Comparison of ENCODE assay signal across 1 cellular context in genomic region chr14:60965402-60965801, GRCh38.
TF ChIP-seq lines count a peak whose summit lies in the region.

No MANE protein-coding gene starts in this region.

TF ChIP-seq in SK-N-SH, 30 proteins besides CTCF, POLR2A, EP300 and RAD21 (continued from another document):
- TF ChIP-seq, protein P1, sequence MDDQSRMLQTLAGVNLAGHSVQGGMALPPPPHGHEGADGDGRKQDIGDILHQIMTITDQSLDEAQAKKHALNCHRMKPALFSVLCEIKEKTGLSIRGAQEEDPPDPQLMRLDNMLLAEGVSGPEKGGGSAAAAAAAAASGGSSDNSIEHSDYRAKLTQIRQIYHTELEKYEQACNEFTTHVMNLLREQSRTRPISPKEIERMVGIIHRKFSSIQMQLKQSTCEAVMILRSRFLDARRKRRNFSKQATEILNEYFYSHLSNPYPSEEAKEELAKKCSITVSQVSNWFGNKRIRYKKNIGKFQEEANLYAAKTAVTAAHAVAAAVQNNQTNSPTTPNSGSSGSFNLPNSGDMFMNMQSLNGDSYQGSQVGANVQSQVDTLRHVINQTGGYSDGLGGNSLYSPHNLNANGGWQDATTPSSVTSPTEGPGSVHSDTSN (IDR thresholded peaks at IDR 0.05), result no peak
- TF ChIP-seq, protein P2, sequence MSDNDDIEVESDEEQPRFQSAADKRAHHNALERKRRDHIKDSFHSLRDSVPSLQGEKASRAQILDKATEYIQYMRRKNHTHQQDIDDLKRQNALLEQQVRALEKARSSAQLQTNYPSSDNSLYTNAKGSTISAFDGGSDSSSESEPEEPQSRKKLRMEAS (IDR thresholded peaks at IDR 0.05; ENCODE audit: low read depth), result no peak
- no peak for TF ChIP-seq MEF2A (IDR thresholded peaks at IDR 0.05; ENCODE audit: borderline replicate concordance, low read depth)
- TF ChIP-seq RCOR1 (IDR thresholded peaks at IDR 0.05; ENCODE audit: low read length), result no peak
- TF ChIP-seq POLR2AphosphoS5 (IDR thresholded peaks at IDR 0.05; ENCODE audit: low read depth, low read length), result no peak
- TF ChIP-seq, protein P3, sequence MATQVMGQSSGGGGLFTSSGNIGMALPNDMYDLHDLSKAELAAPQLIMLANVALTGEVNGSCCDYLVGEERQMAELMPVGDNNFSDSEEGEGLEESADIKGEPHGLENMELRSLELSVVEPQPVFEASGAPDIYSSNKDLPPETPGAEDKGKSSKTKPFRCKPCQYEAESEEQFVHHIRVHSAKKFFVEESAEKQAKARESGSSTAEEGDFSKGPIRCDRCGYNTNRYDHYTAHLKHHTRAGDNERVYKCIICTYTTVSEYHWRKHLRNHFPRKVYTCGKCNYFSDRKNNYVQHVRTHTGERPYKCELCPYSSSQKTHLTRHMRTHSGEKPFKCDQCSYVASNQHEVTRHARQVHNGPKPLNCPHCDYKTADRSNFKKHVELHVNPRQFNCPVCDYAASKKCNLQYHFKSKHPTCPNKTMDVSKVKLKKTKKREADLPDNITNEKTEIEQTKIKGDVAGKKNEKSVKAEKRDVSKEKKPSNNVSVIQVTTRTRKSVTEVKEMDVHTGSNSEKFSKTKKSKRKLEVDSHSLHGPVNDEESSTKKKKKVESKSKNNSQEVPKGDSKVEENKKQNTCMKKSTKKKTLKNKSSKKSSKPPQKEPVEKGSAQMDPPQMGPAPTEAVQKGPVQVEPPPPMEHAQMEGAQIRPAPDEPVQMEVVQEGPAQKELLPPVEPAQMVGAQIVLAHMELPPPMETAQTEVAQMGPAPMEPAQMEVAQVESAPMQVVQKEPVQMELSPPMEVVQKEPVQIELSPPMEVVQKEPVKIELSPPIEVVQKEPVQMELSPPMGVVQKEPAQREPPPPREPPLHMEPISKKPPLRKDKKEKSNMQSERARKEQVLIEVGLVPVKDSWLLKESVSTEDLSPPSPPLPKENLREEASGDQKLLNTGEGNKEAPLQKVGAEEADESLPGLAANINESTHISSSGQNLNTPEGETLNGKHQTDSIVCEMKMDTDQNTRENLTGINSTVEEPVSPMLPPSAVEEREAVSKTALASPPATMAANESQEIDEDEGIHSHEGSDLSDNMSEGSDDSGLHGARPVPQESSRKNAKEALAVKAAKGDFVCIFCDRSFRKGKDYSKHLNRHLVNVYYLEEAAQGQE (IDR thresholded peaks at IDR 0.05; ENCODE audit: low read depth, low read length), result no peak
- TF ChIP-seq, protein P4, sequence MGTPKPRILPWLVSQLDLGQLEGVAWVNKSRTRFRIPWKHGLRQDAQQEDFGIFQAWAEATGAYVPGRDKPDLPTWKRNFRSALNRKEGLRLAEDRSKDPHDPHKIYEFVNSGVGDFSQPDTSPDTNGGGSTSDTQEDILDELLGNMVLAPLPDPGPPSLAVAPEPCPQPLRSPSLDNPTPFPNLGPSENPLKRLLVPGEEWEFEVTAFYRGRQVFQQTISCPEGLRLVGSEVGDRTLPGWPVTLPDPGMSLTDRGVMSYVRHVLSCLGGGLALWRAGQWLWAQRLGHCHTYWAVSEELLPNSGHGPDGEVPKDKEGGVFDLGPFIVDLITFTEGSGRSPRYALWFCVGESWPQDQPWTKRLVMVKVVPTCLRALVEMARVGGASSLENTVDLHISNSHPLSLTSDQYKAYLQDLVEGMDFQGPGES (IDR thresholded peaks at IDR 0.05; ENCODE audit: low read depth, low read length), result no peak
- no peak for TF ChIP-seq ZBTB33 (IDR thresholded peaks at IDR 0.05; ENCODE audit: borderline replicate concordance, low read depth)
- no peak for TF ChIP-seq TAF1 (IDR thresholded peaks at IDR 0.05; ENCODE audit: borderline replicate concordance, low read depth, low read length)
- no peak for TF ChIP-seq RFX5 (IDR thresholded peaks at IDR 0.05; ENCODE audit: low read length)
- TF ChIP-seq SMC3 (IDR thresholded peaks at IDR 0.05; ENCODE audit: low read depth, low read length), result no peak
- peak; percentile 48 for TF ChIP-seq JUND (IDR thresholded peaks at IDR 0.05)
- TF ChIP-seq SIN3A (IDR thresholded peaks at IDR 0.05; ENCODE audit: borderline replicate concordance, low read depth, low read length), result no peak
